ENCODE assay signal across 21 cellular contexts in genomic region chr17:43114101-43114691, GRCh38.
"Had no signal": no experiment of that assay in that cellular context is flagged by ENCODE, and none has a peak within 500 bp of the region (broad histone marks: within the 10 kb centered on the region; RNA-seq: fewer than 3 reads in every experiment).

No MANE protein-coding gene starts in this region.

- H3K27ac Mint-ChIP-seq: activated CD4-positive, alpha-beta memory T cell treated with anti-CD3 and anti-CD28 coated beads, Interleukin-2, amount 10 ng/mL, durations not matched to agents 7 days and 5 days; activated CD4-positive, alpha-beta T cell treated with anti-CD3 and anti-CD28 coated beads for 36 hours; activated T-cell treated with anti-CD3 and anti-CD28 coated beads, Interleukin-2, amount 50 U/mL, for 24 hours; activated T-helper 2 cell treated with anti-CD3 and anti-CD28 coated beads, Interferon-gamma antibody, Interleukin-2, Interleukin-4, amounts not matched to agents 10 μg/mL and 5 μg/mL and 100 μg/mL, durations not matched to agents 14 hours and 24 hours and 36 hours; endodermal cell; stimulated activated memory B cell treated with anti-CD40 and anti-IgM and Interleukin-4, amounts not matched to agents 10 μg/mL and 1 μg/mL and 100 μg/mL, for 72 hours had no signal

- H3K36me3 Mint-ChIP-seq: naive B cell; stimulated activated memory B cell treated with anti-CD40 and anti-IgM and Interleukin-4, amounts not matched to agents 10 μg/mL and 1 μg/mL and 100 μg/mL, for 72 hours had no signal

- H3K4me1 ChIP-seq: colonic mucosa, foreskin keratinocyte had no signal

- H3K27ac ChIP-seq: colonic mucosa, epithelial cell of prostate, foreskin keratinocyte, thyroid gland had no signal

- DNase-seq: activated CD4-positive, alpha-beta memory T cell treated with anti-CD3 and anti-CD28 coated beads, Interleukin-2, amount 10 ng/mL, durations not matched to agents 7 days and 5 days; activated CD4-positive, alpha-beta T cell treated with anti-CD3 and anti-CD28 coated beads for 36 hours; activated naive CD4-positive, alpha-beta T cell treated with Interleukin-2 at 50 U/mL for 16 hours; activated T-cell treated with anti-CD3 and anti-CD28 coated beads, Interleukin-2, amount 50 U/mL, for 24 hours; aorta; colonic mucosa; endodermal cell; foreskin keratinocyte; hippocampal formation; islet precursor cell; left ventricle myocardium superior; mucosa of descending colon; naive B cell; stimulated activated CD4-positive, alpha-beta T cell treated with anti-CD3 and anti-CD28 coated beads, Interleukin-4, amount 100 ng/mL, for 4 hours; SW 1271; thyroid gland had no signal

- H3K4me1 Mint-ChIP-seq: activated CD4-positive, alpha-beta memory T cell treated with anti-CD3 and anti-CD28 coated beads, Interleukin-2, amount 10 ng/mL, durations not matched to agents 7 days and 5 days; activated CD4-positive, alpha-beta T cell treated with anti-CD3 and anti-CD28 coated beads for 36 hours; central memory CD8-positive, alpha-beta T cell; endodermal cell; naive B cell; stimulated activated memory B cell treated with anti-CD40 and anti-IgM and Interleukin-4, amounts not matched to agents 10 μg/mL and 1 μg/mL and 100 μg/mL, for 72 hours had no signal

- ATAC-seq: activated CD4-positive, alpha-beta T cell treated with anti-CD3 and anti-CD28 coated beads for 36 hours; foreskin keratinocyte; left ventricle myocardium superior; mucosa of descending colon; sciatic nerve; stimulated activated memory B cell treated with anti-CD40 and anti-IgM and Interleukin-4, amounts not matched to agents 10 μg/mL and 1 μg/mL and 100 μg/mL, for 72 hours had no signal

- H3K9me3 ChIP-seq: colonic mucosa, mucosa of descending colon, thyroid gland had no signal

- H3K4me3 Mint-ChIP-seq: activated CD4-positive, alpha-beta memory T cell treated with anti-CD3 and anti-CD28 coated beads, Interleukin-2, amount 10 ng/mL, durations not matched to agents 7 days and 5 days; activated CD4-positive, alpha-beta T cell treated with anti-CD3 and anti-CD28 coated beads for 36 hours; activated T-cell treated with anti-CD3 and anti-CD28 coated beads, Interleukin-2, amount 50 U/mL, for 24 hours; central memory CD8-positive, alpha-beta T cell; endodermal cell; naive B cell; stimulated activated memory B cell treated with anti-CD40 and anti-IgM and Interleukin-4, amounts not matched to agents 10 μg/mL and 1 μg/mL and 100 μg/mL, for 72 hours had no signal

- H3K27me3 Mint-ChIP-seq: activated CD4-positive, alpha-beta memory T cell treated with anti-CD3 and anti-CD28 coated beads, Interleukin-2, amount 10 ng/mL, durations not matched to agents 7 days and 5 days; activated CD4-positive, alpha-beta T cell treated with anti-CD3 and anti-CD28 coated beads for 36 hours; activated T-cell treated with anti-CD3 and anti-CD28 coated beads, Interleukin-2, amount 50 U/mL, for 24 hours; central memory CD8-positive, alpha-beta T cell; naive B cell; stimulated activated memory B cell treated with anti-CD40 and anti-IgM and Interleukin-4, amounts not matched to agents 10 μg/mL and 1 μg/mL and 100 μg/mL, for 72 hours had no signal

- H3K4me3 ChIP-seq: colonic mucosa, mucosa of descending colon, thyroid gland had no signal

- H3K9me3 Mint-ChIP-seq: activated CD4-positive, alpha-beta memory T cell treated with anti-CD3 and anti-CD28 coated beads, Interleukin-2, amount 10 ng/mL, durations not matched to agents 7 days and 5 days; activated T-cell treated with anti-CD3 and anti-CD28 coated beads, Interleukin-2, amount 50 U/mL, for 24 hours; activated T-helper 2 cell treated with anti-CD3 and anti-CD28 coated beads, Interferon-gamma antibody, Interleukin-2, Interleukin-4, amounts not matched to agents 10 μg/mL and 5 μg/mL and 100 μg/mL, durations not matched to agents 14 hours and 24 hours and 36 hours; central memory CD8-positive, alpha-beta T cell; endodermal cell; naive B cell; stimulated activated memory B cell treated with anti-CD40 and anti-IgM and Interleukin-4, amounts not matched to agents 10 μg/mL and 1 μg/mL and 100 μg/mL, for 72 hours had no signal
